17 cellular contexts compared by ENCODE assay signal in genomic region chr6:167134448-167135328, GRCh38. TPM values are rescaled to one million over a fixed set of nuclear protein-coding genes. Genes with fewer than 3 reads are reported as not detected.
DNase-seq lines count a peak whose midpoint lies in the region; ATAC-seq lines count a peak whose summit lies in the region.
"Had no signal": no experiment of that assay in that cellular context is flagged by ENCODE, and none has a peak within 500 bp of the region (broad histone marks: within the 10 kb centered on the region; RNA-seq: fewer than 3 reads in every experiment).

No MANE protein-coding gene starts in this region.

- no peaks in the 10 kb centered on the region for H3K9me3 ChIP-seq in T-helper 17 cell (ENCODE audit: control insufficient read depth, low read length, poor library complexity, severe bottlenecking)
- H3K9me3 ChIP-seq: Peyer's patch had no signal

- peaks cover 67% of the 10 kb centered on the region for H3K4me1 Mint-ChIP-seq in T-helper 17 cell

- ATAC-seq in T-helper 17 cell = no peak
- ATAC-seq in GM19452 (IDR thresholded peaks at IDR 0.05; ENCODE audit: unreplicated experiment) = no peak
- no peak for ATAC-seq in GM19395 (IDR thresholded peaks at IDR 0.05; ENCODE audit: unreplicated experiment)
- ATAC-seq: SK-N-SH treated with all-trans-retinoic acid at 6 μM for 48 hours had no signal

- H3K27ac Mint-ChIP-seq in T-helper 17 cell = peak overlapping the region; percentile 89

- no peak overlapping the region for H3K4me3 Mint-ChIP-seq in T-helper 17 cell

- no peaks in the 10 kb centered on the region for H3K27me3 Mint-ChIP-seq in T-helper 17 cell

- H3K36me3 Mint-ChIP-seq in T-helper 17 cell (ENCODE audit: low read depth) = peaks cover 11% of the 10 kb centered on the region

- DNase-seq in DMS53 (lab: John Stamatoyannopoulos, UW) (peak; percentile 13), DMS53 treated with DMSO at 0.1 percent for 48 hours (lab: John Stamatoyannopoulos, UW; ENCODE audit: unreplicated experiment) (no peak), T-helper 17 cell (no peak), kidney glomerular epithelial cell (lab: John Stamatoyannopoulos, UW) (peak; percentile 39), renal cortical epithelial cell (ENCODE audit: low read depth) (peak; percentile 70), SW480 (ENCODE audit: low spot score) (no peak)
- DNase-seq: C1 segment of cervical spinal cord, GF-D8, MM.1S, NCI-H187 treated with DMSO at 0.1 percent for 48 hours, NCI-H446, NCI-H82, Peyer's patch, SHP77 had no signal

RNA-seq across cellular contexts. Expression of gene CCR6, which starts 11.8 kb away (rescaled TPM):
- total RNA-seq in T-helper 17 cell (10 to 100 TPM; 57.4 to 60.5 TPM), renal cortical epithelial cell (not detected in 2 replicates)

RNA-seq across cellular contexts. Expression of gene GPR31, which starts 23.1 kb away (rescaled TPM):
- total RNA-seq in T-helper 17 cell (not detected), renal cortical epithelial cell (not detected in 2 replicates)
- total RNA-seq: Peyer's patch had no signal

Comparison
In these comparisons a context has a peak if more than half of its experiments do, and no peak if none do; other contexts are left out.
1. DNase-seq: peak in DMS53 (single experiment), kidney glomerular epithelial cell (single experiment) and renal cortical epithelial cell (single experiment); none in DMS53 treated with DMSO at 0.1 percent for 48 hours (single experiment), T-helper 17 cell (0 of 3) and SW480 (single experiment).
2. RNA of gene CCR6, which starts 11.8 kb away (total RNA-seq): 57.4 to 60.5 TPM in T-helper 17 cell; not detected in renal cortical epithelial cell; every median in the first group is over 10 times any median in the second.